ENCODE assay signal across 8 cellular contexts in genomic region chr12:9446883-9447761, GRCh38.
A peak's percentile ranks its signal among the peaks of the same experiment; 100 is the strongest.
DNase-seq lines count a peak whose midpoint lies in the region; ATAC-seq and TF ChIP-seq lines count a peak whose summit lies in the region.
"Not testable (repeated sequence)": the region's sequence is repeated elsewhere in the genome, so short reads cannot be mapped to it uniquely, and the experiment has no call there.

No MANE protein-coding gene starts in this region.

- H3K4me3 ChIP-seq in BE2C (ENCODE audit: low read depth, low read length) (peak overlapping the region; percentile 77), Karpas-422 (ENCODE audit: low read length) (peak overlapping the region; percentile 85), skeletal muscle cell (ENCODE audit: low read depth, low read length) (peak overlapping the region; percentile 56)

- peak overlapping the region; percentile 68; the same call in 1 of the 2 replicates for H3K27ac ChIP-seq in Karpas-422 (ENCODE audit: low read length)

- TF ChIP-seq CTCF in BE2C (IDR thresholded peaks at IDR 0.05; ENCODE audit: low read depth, low read length): not testable (repeated sequence)

- peak; percentile 16 for DNase-seq in BE2C
- not testable (repeated sequence) for DNase-seq in Karpas-422; effector memory CD8-positive, alpha-beta T cell; left lobe of liver (ENCODE audit: low spot score); skeletal muscle cell (ENCODE audit: low read depth)
- peak; percentile 73 for DNase-seq in activated CD8-positive, alpha-beta memory T cell treated with anti-CD3 and anti-CD28 coated beads for 24 hours

- not testable (repeated sequence) for H2AFZ ChIP-seq in Karpas-422 (ENCODE audit: low read length)

- H3K27ac Mint-ChIP-seq in effector memory CD8-positive, alpha-beta T cell: peak overlapping the region; percentile 98 to 99

- not testable (repeated sequence) for H3K27me3 ChIP-seq in BE2C; Karpas-422 (ENCODE audit: low read length)

- peak overlapping the region; percentile 73 for H3K9ac ChIP-seq in Karpas-422 (ENCODE audit: low read length)

- not testable (repeated sequence) for H3K4me1 ChIP-seq in BE2C; Karpas-422 (ENCODE audit: low read length)

- H3K27me3 Mint-ChIP-seq in effector memory CD8-positive, alpha-beta T cell: not testable (repeated sequence)

- peaks cover 16 to 24% of the 10 kb centered on the region in 2 donors for H3K4me1 Mint-ChIP-seq in effector memory CD8-positive, alpha-beta T cell (ENCODE audit: low read depth in 2 of 2)

- not testable (repeated sequence) for H3K9me2 ChIP-seq in Karpas-422 (replicated peaks; ENCODE audit: insufficient read depth, low read length)

- H4K20me1 ChIP-seq in Karpas-422 (ENCODE audit: insufficient read depth, low read depth, low read length): not testable (repeated sequence)

- not testable (repeated sequence) for H3K36me3 ChIP-seq in BE2C; Karpas-422 (ENCODE audit: insufficient read depth, low read length)

- H3K9me3 Mint-ChIP-seq in effector memory CD8-positive, alpha-beta T cell: not testable (repeated sequence)

- H3K9me3 ChIP-seq in BE2C; Karpas-422 (ENCODE audit: low read length): not testable (repeated sequence)

- not testable (repeated sequence) for H3K79me2 ChIP-seq in Karpas-422 (ENCODE audit: low read length)

- ATAC-seq in GM19395 (IDR thresholded peaks at IDR 0.05; ENCODE audit: unreplicated experiment): peak; percentile 34
- peak; percentile 17 for ATAC-seq in HG02870 (IDR thresholded peaks at IDR 0.05; ENCODE audit: unreplicated experiment)
- ATAC-seq in effector memory CD8-positive, alpha-beta T cell (replicated peaks): peak; percentile 6
- peak; percentile 20 for ATAC-seq in left lobe of liver

- peak overlapping the region; percentile 100 for H3K4me3 Mint-ChIP-seq in effector memory CD8-positive, alpha-beta T cell

- H3K36me3 Mint-ChIP-seq in effector memory CD8-positive, alpha-beta T cell (ENCODE audit: insufficient read depth): peaks cover 13% of the 10 kb centered on the region

- peak overlapping the region; percentile 72 for H3K4me2 ChIP-seq in Karpas-422 (ENCODE audit: low read depth, low read length, poor library complexity, severe bottlenecking)
